In genomic region chr3:71250026-71250425, GRCh38 we compare ENCODE assay signal across 28 cellular contexts.
DNase-seq lines count a peak whose midpoint lies in the region; ATAC-seq and TF ChIP-seq lines count a peak whose summit lies in the region.
"Had no signal": no experiment of that assay in that cellular context is flagged by ENCODE, and none has a peak within 500 bp of the region (broad histone marks: within the 10 kb centered on the region; RNA-seq: fewer than 3 reads in every experiment).

No MANE protein-coding gene starts in this region.

- H3K4me1 ChIP-seq in Karpas-422 (ENCODE audit: low read length) = peaks cover 98% of the 10 kb centered on the region
- peaks cover 4 to 74% (median 7%) of the 10 kb centered on the region in 3 donors for H3K4me1 ChIP-seq in gastroesophageal sphincter
- peaks cover 11% of the 10 kb centered on the region for H3K4me1 ChIP-seq in rectal smooth muscle tissue (ENCODE audit: control insufficient read depth, insufficient read depth, low read length)

- peaks cover 11% of the 10 kb centered on the region; the same call in 1 of the 2 replicates for H4K20me1 ChIP-seq in Karpas-422 (ENCODE audit: insufficient read depth, low read depth, low read length)

- H3K9ac ChIP-seq in Karpas-422 (ENCODE audit: low read length) (no peak overlapping the region), rectal smooth muscle tissue (ENCODE audit: low read length) (no peak overlapping the region)

- H3K4me3 ChIP-seq in Karpas-422 (ENCODE audit: low read length) = no peak overlapping the region
- H3K4me3 ChIP-seq in gastroesophageal sphincter = no peak overlapping the region
- H3K4me3 ChIP-seq in rectal smooth muscle tissue (ENCODE audit: low read length) = no peak overlapping the region
- H3K4me3 ChIP-seq: ascending aorta, gastrocnemius medialis, left lung, ovary, spleen had no signal

- TF ChIP-seq POLR2A in gastroesophageal sphincter (IDR thresholded peaks at IDR 0.05) = no peak

- CTCF ChIA-PET in activated CD4-positive, alpha-beta T cell treated with anti-CD3 and anti-CD28 coated beads for 36 hours (lab: Charles Lee) = interaction anchor here (0.5 to 0.7 kb wide), 2 partner anchors 8 to 191 kb away, joined by 3 read pairs; no protein-coding TSS in a partner anchor

- no peak overlapping the region for H2AFZ ChIP-seq in Karpas-422 (ENCODE audit: low read length)

- POLR2A ChIA-PET in activated CD4-positive, alpha-beta T cell treated with anti-CD3 and anti-CD28 coated beads for 36 hours (lab: Charles Lee) = interaction anchor here (0.6 kb wide), 1 partner anchor 241 kb away, joined by 6 read pairs; no protein-coding TSS in a partner anchor

- no peak for TF ChIP-seq CTCF in gastroesophageal sphincter (IDR thresholded peaks at IDR 0.05)

- no peak for TF ChIP-seq EP300 in gastroesophageal sphincter (IDR thresholded peaks at IDR 0.05)

- peaks cover 27% of the 10 kb centered on the region for H3K36me3 Mint-ChIP-seq in activated CD4-positive, alpha-beta T cell treated with anti-CD3 and anti-CD28 coated beads for 36 hours (ENCODE audit: low read depth)
- H3K36me3 Mint-ChIP-seq: IgD-negative memory B cell, natural killer cell, WTC11 had no signal

- H3K4me3 Mint-ChIP-seq in activated CD4-positive, alpha-beta T cell treated with anti-CD3 and anti-CD28 coated beads for 36 hours = no peak overlapping the region
- H3K4me3 Mint-ChIP-seq: IgD-negative memory B cell, natural killer cell, WTC11 had no signal

- H3K4me2 ChIP-seq in Karpas-422 (ENCODE audit: low read depth, low read length, poor library complexity, severe bottlenecking) = peak overlapping the region; percentile 42

- no peaks in the 10 kb centered on the region for H3K9me3 ChIP-seq in Karpas-422 (ENCODE audit: low read length)
- no peaks in the 10 kb centered on the region for H3K9me3 ChIP-seq in gastroesophageal sphincter
- H3K9me3 ChIP-seq: ascending aorta, gastrocnemius medialis, left lung, ovary, spleen had no signal

- peak overlapping the region; percentile 33 for H3K27ac Mint-ChIP-seq in activated CD4-positive, alpha-beta T cell treated with anti-CD3 and anti-CD28 coated beads for 36 hours
- H3K27ac Mint-ChIP-seq: natural killer cell had no signal

- ATAC-seq in activated CD4-positive, alpha-beta T cell treated with anti-CD3 and anti-CD28 coated beads for 36 hours = no peak
- no peak for ATAC-seq in gastroesophageal sphincter
- no peak for ATAC-seq in GM18520 (IDR thresholded peaks at IDR 0.05; ENCODE audit: unreplicated experiment)
- no peak for ATAC-seq in HG02610 (IDR thresholded peaks at IDR 0.05; ENCODE audit: unreplicated experiment)
- ATAC-seq: activated naive CD4-positive, alpha-beta T cell treated with anti-CD3 and anti-CD28 coated beads, Interleukin-2, amount 50 U/mL, for 72 hours; gastrocnemius medialis; left lung; natural killer cell; WTC11 had no signal

- no peaks in the 10 kb centered on the region for H3K27me3 ChIP-seq in Karpas-422 (ENCODE audit: low read length)
- no peaks in the 10 kb centered on the region for H3K27me3 ChIP-seq in gastroesophageal sphincter
- H3K27me3 ChIP-seq in rectal smooth muscle tissue (ENCODE audit: control insufficient read depth, insufficient read depth, low read length) = no peaks in the 10 kb centered on the region
- H3K27me3 ChIP-seq: ascending aorta, gastrocnemius medialis, left lung, ovary, spleen had no signal

- H3K4me1 Mint-ChIP-seq in activated CD4-positive, alpha-beta T cell treated with anti-CD3 and anti-CD28 coated beads for 36 hours = peaks cover 74% of the 10 kb centered on the region
- H3K4me1 Mint-ChIP-seq: natural killer cell had no signal

- no peaks in the 10 kb centered on the region for H3K27me3 Mint-ChIP-seq in activated CD4-positive, alpha-beta T cell treated with anti-CD3 and anti-CD28 coated beads for 36 hours
- H3K27me3 Mint-ChIP-seq: IgD-negative memory B cell had no signal

- peaks cover 99% of the 10 kb centered on the region for H3K79me2 ChIP-seq in Karpas-422 (ENCODE audit: low read length)

- no peak for DNase-seq in activated CD4-positive, alpha-beta T cell treated with anti-CD3 and anti-CD28 coated beads for 36 hours
- DNase-seq in activated CD4-positive, alpha-beta T cell treated with anti-CD3 and anti-CD28 coated beads for 1 hour = no peak
- DNase-seq in Karpas-422 (no peak), NCI-H1092 (lab: John Stamatoyannopoulos, UW) (no peak)
- DNase-seq: 8988T; activated CD4-positive, alpha-beta T cell treated with anti-CD3 and anti-CD28 coated beads, Interleukin-2, amount 50 U/mL, for 4 hours; central memory CD4-positive, alpha-beta T cell; gastrocnemius medialis; hypothalamus; left lung; natural killer cell; NCI-H1105; NCI-H1930; NCI-H526; ovary; Right ventricle myocardium superior; spleen; stimulated activated CD4-positive, alpha-beta T cell treated with anti-CD3 and anti-CD28 coated beads, Interleukin-2, amount 100 ng/mL, for 48 hours; substantia nigra; T-helper 9 cell had no signal

- H3K9me2 ChIP-seq in Karpas-422 (replicated peaks; ENCODE audit: insufficient read depth, low read length) = no peaks in the 10 kb centered on the region

- intact Hi-C loops in activated CD4-positive, alpha-beta T cell treated with anti-CD3 and anti-CD28 coated beads for 36 hours (cut with DNase I, micrococcal nuclease) = no loop called here

- H3K36me3 ChIP-seq in Karpas-422 (ENCODE audit: insufficient read depth, low read length) = no peaks in the 10 kb centered on the region; the same call in 1 of the 2 replicates
- no peaks in the 10 kb centered on the region for H3K36me3 ChIP-seq in gastroesophageal sphincter
- H3K36me3 ChIP-seq in rectal smooth muscle tissue (ENCODE audit: control insufficient read depth, insufficient read depth, low read length) = no peaks in the 10 kb centered on the region
- H3K36me3 ChIP-seq: ascending aorta, gastrocnemius medialis, left lung, ovary, spleen had no signal

- 87 to 97% methylated on average over 5 of the region's 5 CpGs for WGBS in gastroesophageal sphincter (ENCODE audit: low coverage in 1 of 2), 2 donors

- H3K27ac ChIP-seq in Karpas-422 (ENCODE audit: low read length) = peak overlapping the region; percentile 76
- peak overlapping the region in 3 of 4 donors; percentile 5 to 86 (median 81) for H3K27ac ChIP-seq in gastroesophageal sphincter
- H3K27ac ChIP-seq in rectal smooth muscle tissue (ENCODE audit: low read depth, low read length) = peak overlapping the region; percentile 11
- H3K27ac ChIP-seq: gastrocnemius medialis, ovary had no signal

- H3K9me3 Mint-ChIP-seq in activated CD4-positive, alpha-beta T cell treated with anti-CD3 and anti-CD28 coated beads for 36 hours (ENCODE audit: low read depth) = peaks cover 3% of the 10 kb centered on the region
- H3K9me3 Mint-ChIP-seq: activated naive CD4-positive, alpha-beta T cell treated with anti-CD3 and anti-CD28 coated beads, Interleukin-2, amount 50 U/mL, for 72 hours; IgD-negative memory B cell; natural killer cell; WTC11 had no signal

Comparison
In these comparisons a context has a peak if more than half of its experiments do, and no peak if none do; other contexts are left out.
1. H3K27ac ChIP-seq: peak in every context shown above with its lines; median percentile 81 in gastroesophageal sphincter; 76 in Karpas-422; 11 in rectal smooth muscle tissue.